8 cellular contexts compared by ENCODE assay signal in the genomic region with DNA sequence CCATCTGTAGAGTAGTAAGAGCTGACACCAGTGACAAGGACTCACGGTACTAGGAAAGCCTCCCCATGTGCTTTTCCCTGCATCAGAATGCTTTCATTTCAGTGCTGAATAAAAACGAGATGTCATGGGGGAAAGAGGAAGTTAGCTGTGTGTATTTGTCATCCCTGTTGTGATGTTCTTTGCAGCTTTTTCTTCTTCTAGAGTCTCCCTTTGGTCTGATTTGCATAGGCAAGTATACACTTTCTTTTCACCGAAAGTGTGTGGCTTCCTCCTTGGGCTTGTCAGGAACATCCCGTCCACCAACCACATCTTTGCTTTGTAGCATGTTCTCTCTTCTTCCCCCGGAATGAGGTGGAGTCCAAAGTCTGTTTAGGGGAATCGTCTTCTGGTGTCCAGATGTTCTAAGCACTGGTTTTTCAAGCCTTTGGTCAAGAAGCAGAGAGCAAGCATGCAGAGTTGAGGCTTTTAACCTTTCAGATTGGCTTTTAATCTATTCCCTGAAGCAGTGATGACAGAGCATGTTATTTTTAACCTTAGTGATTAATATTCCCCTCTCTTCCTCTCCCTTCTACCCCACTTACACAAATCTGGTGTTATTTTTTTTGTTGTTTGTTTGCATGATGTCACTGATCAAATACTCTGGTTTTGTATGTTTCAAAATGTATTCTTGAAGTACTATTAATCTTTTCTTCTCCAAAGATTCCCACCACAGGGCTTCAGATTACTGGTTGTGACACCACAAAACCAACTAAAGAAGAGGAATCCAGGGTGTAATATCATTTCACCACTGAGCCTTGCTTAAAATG.
DNase-seq lines count a peak whose midpoint lies in the region; ATAC-seq and TF ChIP-seq lines count a peak whose summit lies in the region.

No MANE protein-coding gene starts in this region.

- H3K27ac ChIP-seq in MM.1S (ENCODE audit: low read length) = no peak overlapping the region

- H3K4me1 ChIP-seq in MM.1S (ENCODE audit: low read length) = peaks cover 6% of the 10 kb centered on the region; the same call in 1 of the 2 replicates

- no peaks in the 10 kb centered on the region for H3K27me3 Mint-ChIP-seq in naive B cell

- H3K4me3 Mint-ChIP-seq in naive B cell = peak overlapping the region; percentile 68 to 92 (median 85)

- peaks cover 0 to 4% of the 10 kb centered on the region in 2 donors for H3K36me3 Mint-ChIP-seq in naive B cell

- H3K9me3 ChIP-seq in MM.1S (replicated peaks; ENCODE audit: insufficient read depth, low read length) = no peaks in the 10 kb centered on the region

- H3K36me3 ChIP-seq in MM.1S (replicated peaks; ENCODE audit: insufficient read depth, low read length) = no peaks in the 10 kb centered on the region

- H4K20me1 ChIP-seq in MM.1S (ENCODE audit: insufficient read depth, low read length) = no peaks in the 10 kb centered on the region

- peaks cover 10 to 18% (median 16%) of the 10 kb centered on the region in 3 donors for H3K4me1 Mint-ChIP-seq in naive B cell

- H2AFZ ChIP-seq in MM.1S (ENCODE audit: low read length) = no peak overlapping the region

- peaks cover 9% of the 10 kb centered on the region for H3F3A ChIP-seq in MM.1S (ENCODE audit: insufficient read depth, low read length)

- peak; percentile 92 for ATAC-seq in GM18499 (IDR thresholded peaks at IDR 0.05; ENCODE audit: insufficient read depth, unreplicated experiment)
- ATAC-seq in GM21825 (IDR thresholded peaks at IDR 0.05; ENCODE audit: unreplicated experiment) = peak; percentile 95
- peak; percentile 97 for ATAC-seq in naive B cell (ENCODE audit: low read depth in 2 of 2)

- in situ Hi-C loops in astrocyte of the spinal cord (cut with HindIII; ENCODE audit: low sequenced_read_pairs) = no loop called here

- no peaks in the 10 kb centered on the region for H3K79me2 ChIP-seq in MM.1S (ENCODE audit: low read length)

- H3K9me2 ChIP-seq in MM.1S (replicated peaks; ENCODE audit: insufficient read depth, low read length) = no peaks in the 10 kb centered on the region

- H3K27me3 ChIP-seq in MM.1S (replicated peaks; ENCODE audit: insufficient read depth, low read length) = no peaks in the 10 kb centered on the region; the same call in 1 of the 2 replicates

- H3K4me2 ChIP-seq in MM.1S (ENCODE audit: low read depth, low read length) = peak overlapping the region; percentile 74

- no peaks in the 10 kb centered on the region for H3K9me3 Mint-ChIP-seq in naive B cell

- peak overlapping the region; percentile 20 to 91 (median 82) for H3K27ac Mint-ChIP-seq in naive B cell

- TF ChIP-seq CTCF in MM.1S (IDR thresholded peaks at IDR 0.05; ENCODE audit: low read length) (no peak), astrocyte of the spinal cord (IDR thresholded peaks at IDR 0.05; ENCODE audit: low read depth, low read length) (no peak)

- DNase-seq in MM.1S (peak; percentile 33), astrocyte of the spinal cord (ENCODE audit: low read depth, low spot score) (peak; percentile 62), naive B cell (peak; percentile 58), NCI-H510A (lab: John Stamatoyannopoulos, UW) (no peak), NCI-H2171 (lab: John Stamatoyannopoulos, UW) (no peak), SK-N-DZ (ENCODE audit: low spot score) (no peak)

- H3K4me3 ChIP-seq in MM.1S (ENCODE audit: low read length) (peak overlapping the region; percentile 27), astrocyte of the spinal cord (ENCODE audit: low read depth, low read length) (peak overlapping the region; percentile 4)

- no peak overlapping the region for H3K9ac ChIP-seq in MM.1S (ENCODE audit: low read length)

Comparison
In these comparisons a context has a peak if more than half of its experiments do, and no peak if none do; other contexts are left out.
1. DNase-seq: peak in MM.1S (single experiment), astrocyte of the spinal cord (single experiment) and naive B cell (single experiment); none in NCI-H510A (single experiment), NCI-H2171 (single experiment) and SK-N-DZ (single experiment).
2. Peak in every context shown above with its lines, with median percentiles within 50 percentile points of each other: ATAC-seq.